20 cellular contexts compared by ENCODE assay signal in genomic region chr1:54937469-54937868, GRCh38. TPM values are rescaled to one million over a fixed set of nuclear protein-coding genes. Genes with fewer than 3 reads are reported as not detected.
DNase-seq lines count a peak whose midpoint lies in the region; ATAC-seq, FAIRE-seq and TF ChIP-seq lines count a peak whose summit lies in the region.
"Had no signal": no experiment of that assay in that cellular context is flagged by ENCODE, and none has a peak within 500 bp of the region (broad histone marks: within the 10 kb centered on the region; RNA-seq: fewer than 3 reads in every experiment).

No MANE protein-coding gene starts in this region.

- H3K27me3 ChIP-seq in iPS-20b (ENCODE audit: insufficient read depth, low read length): no peaks in the 10 kb centered on the region
- H3K27me3 ChIP-seq: heart left ventricle, pancreas had no signal

- H3K36me3 ChIP-seq in iPS-20b (ENCODE audit: insufficient read depth, low read depth, low read length): no peaks in the 10 kb centered on the region
- H3K36me3 ChIP-seq: heart left ventricle, pancreas, thoracic aorta had no signal

- no peak overlapping the region for H3K9ac ChIP-seq in iPS-20b (ENCODE audit: low read depth, low read length)

- peaks cover 3% of the 10 kb centered on the region for H3K27me3 Mint-ChIP-seq in endothelial cell (ENCODE audit: unreplicated experiment)

- ATAC-seq in HG03175 (IDR thresholded peaks at IDR 0.05; ENCODE audit: unreplicated experiment): no peak
- ATAC-seq: activated CD8-positive, alpha-beta T cell treated with anti-CD3 and anti-CD28 coated beads, Interleukin-2, amount 10 ng/mL, durations not matched to agents 7 days and 5 days; heart left ventricle; pancreas had no signal

- H3K27ac ChIP-seq in iPS-20b (ENCODE audit: low read length): no peak overlapping the region
- H3K27ac ChIP-seq: heart left ventricle, pancreas, thoracic aorta, VCaP had no signal

- no peak overlapping the region for H3K4me3 Mint-ChIP-seq in endothelial cell (ENCODE audit: unreplicated experiment)
- H3K4me3 Mint-ChIP-seq: activated CD8-positive, alpha-beta T cell treated with anti-CD3 and anti-CD28 coated beads, Interleukin-2, amount 10 ng/mL, durations not matched to agents 7 days and 5 days had no signal

- peaks cover 8% of the 10 kb centered on the region; the same call in 1 of the 2 replicates for H3K9me3 ChIP-seq in iPS-20b (ENCODE audit: insufficient read depth, low read depth, low read length)
- H3K9me3 ChIP-seq: heart left ventricle, pancreas, thoracic aorta had no signal

- no peak for DNase-seq in H54 (ENCODE audit: insufficient read length, low spot score)
- peak; percentile 26 for DNase-seq in amniotic epithelial cell (ENCODE audit: low read depth)
- peak; percentile 83 for DNase-seq in renal cortical epithelial cell (ENCODE audit: low read depth)
- no peak for DNase-seq in activated CD4-positive, alpha-beta T cell treated with anti-CD3 and anti-CD28 coated beads for 4 hours
- DNase-seq in endothelial cell (ENCODE audit: low spot score): no peak
- no peak for DNase-seq in effector CD4-positive, alpha-beta T cell
- DNase-seq: activated CD8-positive, alpha-beta T cell treated with anti-CD3 and anti-CD28 coated beads, Interleukin-2, amount 10 ng/mL, durations not matched to agents 7 days and 5 days; cerebellar nuclear complex; heart left ventricle; islet precursor cell; KBM-7; NCI-H1105 treated with DMSO at 0.1 percent for 48 hours; pancreas; T-helper 1 cell had no signal

- peaks cover 4% of the 10 kb centered on the region for H3K36me3 Mint-ChIP-seq in endothelial cell (ENCODE audit: low read depth, unreplicated experiment)

- TF ChIP-seq CTCF in endothelial cell (IDR thresholded peaks at IDR 0.05; ENCODE audit: unreplicated experiment): no peak

- H3K4me1 Mint-ChIP-seq in endothelial cell (ENCODE audit: unreplicated experiment): peaks cover 15% of the 10 kb centered on the region

- H3K27ac Mint-ChIP-seq in endothelial cell (ENCODE audit: unreplicated experiment): no peak overlapping the region
- H3K27ac Mint-ChIP-seq: activated CD8-positive, alpha-beta T cell treated with anti-CD3 and anti-CD28 coated beads, Interleukin-2, amount 10 ng/mL, durations not matched to agents 7 days and 5 days had no signal

- TF ChIP-seq POLR2A in H54 (IDR thresholded peaks at IDR 0.05; ENCODE audit: low read depth, low read length): no peak

- peaks cover 8% of the 10 kb centered on the region for H3K4me1 ChIP-seq in iPS-20b (ENCODE audit: insufficient read depth, low read length)
- H3K4me1 ChIP-seq: heart left ventricle, pancreas had no signal

- H3K9me3 Mint-ChIP-seq in endothelial cell (ENCODE audit: unreplicated experiment): no peaks in the 10 kb centered on the region

- peak overlapping the region; percentile 10; the same call in 1 of the 2 replicates for H3K4me3 ChIP-seq in iPS-20b (ENCODE audit: low read length)
- H3K4me3 ChIP-seq: heart left ventricle, pancreas, thoracic aorta had no signal

- FAIRE-seq in H54 (lab: Jason Lieb, UNC): peak; percentile 65
- FAIRE-seq: GM19239, pancreas, small intestine had no signal

RNA-seq across cellular contexts. Expression of gene TMEM61, which starts 43.0 kb away (rescaled TPM):
- total RNA-seq in renal cortical epithelial cell (0.35 TPM in 1 of 2 replicates, not detected in the other), endothelial cell (ENCODE audit: unreplicated experiment) (not detected)
- total RNA-seq: activated CD8-positive, alpha-beta T cell treated with anti-CD3 and anti-CD28 coated beads, Interleukin-2, amount 10 ng/mL, durations not matched to agents 7 days and 5 days had no signal

RNA-seq across cellular contexts. Expression of gene DHCR24, which starts 50.5 kb away (rescaled TPM):
- total RNA-seq in renal cortical epithelial cell (383 and 608 TPM in 2 replicates), endothelial cell (ENCODE audit: unreplicated experiment) (181 TPM)

Comparison
In these comparisons a context has a peak if more than half of its experiments do, and no peak if none do; other contexts are left out.
1. DNase-seq: peak in amniotic epithelial cell (single experiment) and renal cortical epithelial cell (single experiment); none in H54 (single experiment), activated CD4-positive, alpha-beta T cell treated with anti-CD3 and anti-CD28 coated beads for 4 hours (0 of 2), endothelial cell (single experiment) and effector CD4-positive, alpha-beta T cell (single experiment).